ENCODE assay signal across 14 cellular contexts in genomic region chr1:63669151-63669961, GRCh38.
"Had no signal": no experiment of that assay in that cellular context is flagged by ENCODE, and none has a peak within 500 bp of the region (broad histone marks: within the 10 kb centered on the region; RNA-seq: fewer than 3 reads in every experiment).

No MANE protein-coding gene starts in this region.

- H3K27ac ChIP-seq: adrenal gland, brain microvascular endothelial cell, gastrocnemius medialis, uterus had no signal

- H3K4me1 Mint-ChIP-seq: natural killer cell; stimulated activated naive CD8-positive, alpha-beta T cell treated with anti-CD3 and anti-CD28 coated beads, Interleukin-15, amount 100 ng/mL, for 72 hours had no signal

- H3K4me3 ChIP-seq: adrenal gland, gastrocnemius medialis, lung, uterus had no signal

- DNase-seq: activated CD4-positive, alpha-beta T cell treated with anti-CD3 and anti-CD28 coated beads, Interleukin-2, amount 50 U/mL, for 1 hour; activated naive CD4-positive, alpha-beta T cell treated with anti-CD3 and anti-CD28 coated beads, Interleukin-2, amount 50 U/mL, for 16 hours; activated T-cell treated with anti-CD3 and anti-CD28 coated beads for 4 hours; adrenal gland; brain microvascular endothelial cell; gastrocnemius medialis; kidney glomerular epithelial cell; natural killer cell; stimulated activated CD4-positive, alpha-beta T cell treated with anti-CD3 and anti-CD28 coated beads, Interleukin-4, amount 100 ng/mL, for 4 hours; stimulated activated naive CD8-positive, alpha-beta T cell treated with anti-CD3 and anti-CD28 coated beads, Interleukin-15, amount 100 ng/mL, for 72 hours; T-helper 2 cell; uterus had no signal

- H3K4me3 Mint-ChIP-seq: natural killer cell; stimulated activated naive CD8-positive, alpha-beta T cell treated with anti-CD3 and anti-CD28 coated beads, Interleukin-15, amount 100 ng/mL, for 72 hours had no signal

- H3K36me3 ChIP-seq: adrenal gland, brain microvascular endothelial cell, gastrocnemius medialis, uterus had no signal

- H3K9me3 ChIP-seq: adrenal gland, gastrocnemius medialis, uterus had no signal

- H3K27me3 ChIP-seq: adrenal gland, brain microvascular endothelial cell, gastrocnemius medialis, uterus had no signal

- H3K27ac Mint-ChIP-seq: activated T-helper 2 cell treated with anti-CD3 and anti-CD28 coated beads, Interferon-gamma antibody, Interleukin-2, Interleukin-4, amounts not matched to agents 10 μg/mL and 5 μg/mL and 100 μg/mL, durations not matched to agents 14 hours and 24 hours and 36 hours; natural killer cell; stimulated activated naive CD8-positive, alpha-beta T cell treated with anti-CD3 and anti-CD28 coated beads, Interleukin-15, amount 100 ng/mL, for 72 hours had no signal

- H3K27me3 Mint-ChIP-seq: stimulated activated naive CD8-positive, alpha-beta T cell treated with anti-CD3 and anti-CD28 coated beads, Interleukin-15, amount 100 ng/mL, for 72 hours had no signal

- H3K4me1 ChIP-seq: adrenal gland, gastrocnemius medialis, uterus had no signal

- H3K36me3 Mint-ChIP-seq: natural killer cell had no signal

- ATAC-seq: natural killer cell; stimulated activated naive CD8-positive, alpha-beta T cell treated with anti-CD3 and anti-CD28 coated beads, Interleukin-15, amount 100 ng/mL, for 72 hours had no signal

- H3K9me3 Mint-ChIP-seq: natural killer cell; stimulated activated naive CD8-positive, alpha-beta T cell treated with anti-CD3 and anti-CD28 coated beads, Interleukin-15, amount 100 ng/mL, for 72 hours had no signal
